Comparison of ENCODE assay signal across 8 cellular contexts in genomic region chr1:113784104-113784779, GRCh38. TPM values are rescaled to one million over a fixed set of nuclear protein-coding genes. Genes with fewer than 3 reads are reported as not detected.
DNase-seq lines count a peak whose midpoint lies in the region; ATAC-seq and TF ChIP-seq lines count a peak whose summit lies in the region.

No MANE protein-coding gene starts in this region.

- peak overlapping the region; percentile 69 for H3K4me3 Mint-ChIP-seq in activated T-cell treated with anti-CD3 and anti-CD28 coated beads, Interleukin-2, amount 50 U/mL, for 4 hours
- peak overlapping the region; percentile 40 for H3K4me3 Mint-ChIP-seq in activated CD4-positive, alpha-beta memory T cell treated with anti-CD3 and anti-CD28 coated beads for 36 hours
- H3K4me3 Mint-ChIP-seq in naive B cell, result peak overlapping the region in 4 of 8 donors; percentile 15 to 40 (median 40)

- H3K27me3 ChIP-seq in brain microvascular endothelial cell (replicated peaks), result no peaks in the 10 kb centered on the region

- POLR2A ChIA-PET in activated CD4-positive, alpha-beta memory T cell treated with anti-CD3 and anti-CD28 coated beads for 36 hours (lab: Charles Lee), result interaction anchor here (0.9 to 2.3 kb wide), 4 partner anchors 14 to 28 kb away, joined by 5 to 12 read pairs (median 7); partner anchors contain the start of genes PHTF1 and RSBN1

- H3K27me3 Mint-ChIP-seq in activated T-cell treated with anti-CD3 and anti-CD28 coated beads, Interleukin-2, amount 50 U/mL, for 4 hours (ENCODE audit: low read depth), result no peaks in the 10 kb centered on the region
- no peaks in the 10 kb centered on the region for H3K27me3 Mint-ChIP-seq in activated CD4-positive, alpha-beta memory T cell treated with anti-CD3 and anti-CD28 coated beads for 36 hours
- H3K27me3 Mint-ChIP-seq in naive B cell, result no peaks in the 10 kb centered on the region

- TF ChIP-seq CTCF in brain microvascular endothelial cell (IDR thresholded peaks at IDR 0.05; ENCODE audit: low read depth, low read length, missing control alignments), result no peak

- no peak overlapping the region for H3K4me3 ChIP-seq in brain microvascular endothelial cell (ENCODE audit: low read depth, low read length)

- no peak overlapping the region for H3K27ac ChIP-seq in brain microvascular endothelial cell

- peak overlapping the region; percentile 88 for H3K27ac Mint-ChIP-seq in activated CD4-positive, alpha-beta memory T cell treated with anti-CD3 and anti-CD28 coated beads for 36 hours
- peak overlapping the region in 5 of 6 donors; percentile 14 to 85 (median 74) for H3K27ac Mint-ChIP-seq in naive B cell

- peaks cover 37% of the 10 kb centered on the region for H3K4me1 Mint-ChIP-seq in activated T-cell treated with anti-CD3 and anti-CD28 coated beads, Interleukin-2, amount 50 U/mL, for 4 hours (ENCODE audit: low read depth)
- H3K4me1 Mint-ChIP-seq in activated CD4-positive, alpha-beta memory T cell treated with anti-CD3 and anti-CD28 coated beads for 36 hours (ENCODE audit: low read depth), result peaks cover 38% of the 10 kb centered on the region
- peaks cover 14 to 24% (median 19%) of the 10 kb centered on the region in 3 donors for H3K4me1 Mint-ChIP-seq in naive B cell

- CTCF ChIA-PET in activated CD4-positive, alpha-beta memory T cell treated with anti-CD3 and anti-CD28 coated beads for 36 hours (lab: Charles Lee), result interaction anchor here (0.6 to 1.3 kb wide), 4 partner anchors 15 to 643 kb away, joined by 3 to 4 read pairs (median 3); partner anchors contain the start of gene RSBN1

- peak; percentile 67 to 74 for ATAC-seq in activated T-cell treated with anti-CD3 and anti-CD28 coated beads, Interleukin-2, amount 50 U/mL, for 4 hours
- ATAC-seq in HG02981 (IDR thresholded peaks at IDR 0.05; ENCODE audit: unreplicated experiment) (peak; percentile 64), naive B cell (ENCODE audit: low read depth in 2 of 2) (no peak)

- no peaks in the 10 kb centered on the region for H3K9me3 Mint-ChIP-seq in activated T-cell treated with anti-CD3 and anti-CD28 coated beads, Interleukin-2, amount 50 U/mL, for 4 hours
- no peaks in the 10 kb centered on the region for H3K9me3 Mint-ChIP-seq in activated CD4-positive, alpha-beta memory T cell treated with anti-CD3 and anti-CD28 coated beads for 36 hours
- H3K9me3 Mint-ChIP-seq in naive B cell, result no peaks in the 10 kb centered on the region

- DNase-seq in activated T-cell treated with anti-CD3 and anti-CD28 coated beads, Interleukin-2, amount 50 U/mL, for 4 hours, result no peak
- DNase-seq in activated T-cell treated with anti-CD3 and anti-CD28 coated beads for 4 hours, result no peak
- DNase-seq in activated CD4-positive, alpha-beta memory T cell treated with anti-CD3 and anti-CD28 coated beads for 36 hours, result peak; percentile 40
- DNase-seq in naive B cell, result no peak
- no peak for DNase-seq in NCI-H1417 treated with DMSO at 0.1 percent for 48 hours (lab: John Stamatoyannopoulos, UW)
- DNase-seq in brain microvascular endothelial cell, result no peak
- DNase-seq in HuH-7.5 (ENCODE audit: low spot score), result no peak

- in situ Hi-C loops in brain microvascular endothelial cell (cut with HindIII; ENCODE audit: low pct_ligation_motif_present, low sequenced_read_pairs), result no loop called here

- no peaks in the 10 kb centered on the region for H3K36me3 ChIP-seq in brain microvascular endothelial cell (replicated peaks)

- peaks cover 16% of the 10 kb centered on the region for H3K36me3 Mint-ChIP-seq in activated T-cell treated with anti-CD3 and anti-CD28 coated beads, Interleukin-2, amount 50 U/mL, for 4 hours (ENCODE audit: insufficient read depth)
- H3K36me3 Mint-ChIP-seq in activated CD4-positive, alpha-beta memory T cell treated with anti-CD3 and anti-CD28 coated beads for 36 hours, result peaks cover under 1% of the 10 kb centered on the region
- no peaks in the 10 kb centered on the region for H3K36me3 Mint-ChIP-seq in naive B cell

- intact Hi-C loops in activated CD4-positive, alpha-beta memory T cell treated with anti-CD3 and anti-CD28 coated beads for 36 hours (cut with micrococcal nuclease), result loop anchor here (1.0 to 10.0 kb wide), 4 partner anchors 18 to 649 kb away; partner anchors contain the start of gene PTPN22

RNA-seq across cellular contexts. Expression of gene PHTF1, which starts 25.0 kb away (rescaled TPM):
- 10 to 100 TPM in 1 of 3 donors, 1 to 10 TPM in 2; 9.1 to 10.9 (median 9.9) TPM for total RNA-seq in activated T-cell treated with anti-CD3 and anti-CD28 coated beads, Interleukin-2, amount 50 U/mL, for 4 hours
- 10 to 100 TPM; 12.6 to 12.9 TPM for total RNA-seq in activated CD4-positive, alpha-beta memory T cell treated with anti-CD3 and anti-CD28 coated beads for 36 hours
- 10 to 100 TPM in 2 of 6 donors, 1 to 10 TPM in 4; 6.7 to 13.4 (median 9.6) TPM for polyA plus RNA-seq in naive B cell (ENCODE audit: low read depth in 6 of 6)

RNA-seq across cellular contexts. Expression of gene RSBN1, which starts 28.0 kb away (rescaled TPM):
- total RNA-seq in activated T-cell treated with anti-CD3 and anti-CD28 coated beads, Interleukin-2, amount 50 U/mL, for 4 hours, result 10 to 100 TPM; 15.4 to 20.2 (median 17.2) TPM
- total RNA-seq in activated CD4-positive, alpha-beta memory T cell treated with anti-CD3 and anti-CD28 coated beads for 36 hours, result 10 to 100 TPM; 17.5 to 18.5 TPM
- 10 to 100 TPM; 28.7 to 39.0 (median 36.4) TPM for polyA plus RNA-seq in naive B cell (ENCODE audit: low read depth in 6 of 6)

Comparison
In these comparisons a context has a peak if more than half of its experiments do, and no peak if none do; other contexts are left out.
1. ATAC-seq: peak in activated T-cell treated with anti-CD3 and anti-CD28 coated beads, Interleukin-2, amount 50 U/mL, for 4 hours (2 of 2) and HG02981 (single experiment); none in naive B cell (0 of 2).